24 cellular contexts compared by ENCODE assay signal in genomic region chr18:63575680-63576079, GRCh38. TPM values are rescaled to one million over a fixed set of nuclear protein-coding genes. Genes with fewer than 3 reads are reported as not detected.
"Had no signal": no experiment of that assay in that cellular context is flagged by ENCODE, and none has a peak within 500 bp of the region (broad histone marks: within the 10 kb centered on the region; RNA-seq: fewer than 3 reads in every experiment).

No MANE protein-coding gene starts in this region.

- H3K36me3 ChIP-seq: left lung, right lobe of liver, stomach, suprapubic skin, tibial nerve, WERI-Rb-1 had no signal

- H3K9me3 ChIP-seq: body of pancreas, left lung, right lobe of liver, stomach, suprapubic skin, tibial nerve had no signal

- H3K27ac ChIP-seq: body of pancreas, hepatocyte, left lung, right lobe of liver, stomach, suprapubic skin, tibial nerve, WERI-Rb-1 had no signal

- H3K27me3 ChIP-seq: body of pancreas, hepatocyte, left lung, right lobe of liver, suprapubic skin, tibial nerve had no signal

- H3K4me3 ChIP-seq: body of pancreas, hepatocyte, left lung, lung, right lobe of liver, skin epidermis, stomach, suprapubic skin, tibial nerve had no signal

- H3K4me1 ChIP-seq: body of pancreas, right lobe of liver, stomach had no signal

- DNase-seq: activated CD4-positive, alpha-beta T cell treated with anti-CD3 and anti-CD28 coated beads, Interleukin-2, amount 10 ng/mL, durations not matched to agents 7 days and 5 days; activated CD4-positive, CD25-positive, alpha-beta regulatory T cell treated with anti-CD3 and anti-CD28 coated beads, Interleukin-2, amount 50 U/mL, for 72 hours; activated CD8-positive, alpha-beta memory T cell treated with anti-CD3 and anti-CD28 coated beads, Interleukin-2, amount 10 ng/mL, durations not matched to agents 7 days and 5 days; activated CD8-positive, alpha-beta T cell treated with anti-CD3 and anti-CD28 coated beads for 36 hours; activated effector memory CD4-positive, alpha-beta T cell treated with anti-CD3 and anti-CD28 coated beads, Interleukin-2, amount 50 U/mL, for 16 hours; activated naive CD4-positive, alpha-beta T cell treated with anti-CD3 and anti-CD28 coated beads, Interleukin-2, amount 10 ng/mL, durations not matched to agents 7 days and 5 days; activated T-cell treated with anti-CD3 and anti-CD28 coated beads for 4 hours; anterior cingulate cortex; body of pancreas; effector CD4-positive, alpha-beta T cell; glutamatergic neuron; immature natural killer cell; left lung; naive thymus-derived CD4-positive, alpha-beta T cell; occipital lobe; right lobe of liver; stomach; WERI-Rb-1 had no signal

RNA-seq across cellular contexts. Expression of gene SERPINB13, which starts 11.5 kb away (rescaled TPM):
- polyA plus RNA-seq: immature natural killer cell; naive thymus-derived CD4-positive, alpha-beta T cell; urinary bladder had no signal

RNA-seq across cellular contexts. Expression of gene SERPINB12, which starts 33.5 kb away (rescaled TPM):
- polyA plus RNA-seq: hepatocyte; immature natural killer cell; lung; naive thymus-derived CD4-positive, alpha-beta T cell; stomach; urinary bladder had no signal
